In genomic region chr3:81761904-81762565, GRCh38 we compare ENCODE assay signal across 7 cellular contexts. TPM values are rescaled to one million over a fixed set of nuclear protein-coding genes. Genes with fewer than 3 reads are reported as not detected.
A peak's percentile ranks its signal among the peaks of the same experiment; 100 is the strongest.
DNase-seq lines count a peak whose midpoint lies in the region; ATAC-seq and TF ChIP-seq lines count a peak whose summit lies in the region.

No MANE protein-coding gene starts in this region.

- peak overlapping the region; percentile 93 to 98 for H3K27ac Mint-ChIP-seq in T-cell

- H3K9me2 ChIP-seq in GM23248 (ENCODE audit: insufficient read depth) = no peaks in the 10 kb centered on the region

- POLR2A ChIA-PET in T-cell (lab: Charles Lee) = interaction anchor here in 1 of 2 donors (0.5 kb wide), 1 partner anchor 22 kb away, joined by 4 read pairs; no protein-coding TSS in a partner anchor

- peaks cover 47% of the 10 kb centered on the region for H3K4me1 ChIP-seq in GM23248 (ENCODE audit: insufficient read depth)
- peaks cover 6 to 47% (median 15%) of the 10 kb centered on the region in 3 donors for H3K4me1 ChIP-seq in gastroesophageal sphincter
- peaks cover 7% of the 10 kb centered on the region for H3K4me1 ChIP-seq in smooth muscle cell (ENCODE audit: low read depth)

- H3K9me3 Mint-ChIP-seq in T-cell = no peaks in the 10 kb centered on the region

- CTCF ChIA-PET in T-cell (lab: Charles Lee) = interaction anchor here in 1 of 2 donors (1.0 kb wide), 1 partner anchor 9 kb away, joined by 4 read pairs; no protein-coding TSS in a partner anchor

- peak overlapping the region; percentile 95 for H3K9ac ChIP-seq in GM23248
- peak overlapping the region; percentile 99 for H3K9ac ChIP-seq in smooth muscle cell (ENCODE audit: low read depth)

- H3K9me3 ChIP-seq in GM23248 (ENCODE audit: low read depth) = no peaks in the 10 kb centered on the region
- H3K9me3 ChIP-seq in gastroesophageal sphincter = no peaks in the 10 kb centered on the region
- H3K9me3 ChIP-seq in smooth muscle cell (replicated peaks; ENCODE audit: low read depth) = no peaks in the 10 kb centered on the region

- in situ Hi-C loops in GM23248 (cut with MboI) = no loop called here

- TF ChIP-seq CTCF in gastroesophageal sphincter (IDR thresholded peaks at IDR 0.05) (no peak), smooth muscle cell (IDR thresholded peaks at IDR 0.05; ENCODE audit: borderline replicate concordance, insufficient read depth, poor library complexity, severe bottlenecking) (no peak)

- H3K36me3 Mint-ChIP-seq in T-cell = peaks cover 21% of the 10 kb centered on the region

- DNase-seq in GM23248 (peak; percentile 42), T-cell (no peak), smooth muscle cell (lab: John Stamatoyannopoulos, UW; ENCODE audit: unreplicated experiment) (no peak), HK-2 (ENCODE audit: unreplicated experiment) (no peak), posterior cingulate gyrus (no peak)

- H3K27me3 Mint-ChIP-seq in T-cell = no peaks in the 10 kb centered on the region

- H3F3A ChIP-seq in GM23248 (ENCODE audit: insufficient read depth) (peaks cover 61% of the 10 kb centered on the region), smooth muscle cell (ENCODE audit: low read depth) (peaks cover 6% of the 10 kb centered on the region)

- H2AFZ ChIP-seq in GM23248 = peak overlapping the region; percentile 81
- H2AFZ ChIP-seq in smooth muscle cell (ENCODE audit: low read depth) = peak overlapping the region; percentile 93

- peaks cover 10% of the 10 kb centered on the region; the same call in 1 of the 2 replicates for H3K36me3 ChIP-seq in GM23248 (ENCODE audit: low read depth)
- no peaks in the 10 kb centered on the region for H3K36me3 ChIP-seq in gastroesophageal sphincter
- no peaks in the 10 kb centered on the region for H3K36me3 ChIP-seq in smooth muscle cell (ENCODE audit: low read depth)

- H3K4me1 Mint-ChIP-seq in T-cell = peaks cover 21 to 27% (median 25%) of the 10 kb centered on the region in 3 donors

- H3K4me3 Mint-ChIP-seq in T-cell = peak overlapping the region; percentile 90 to 95 (median 94)

- no peak for TF ChIP-seq EP300 in gastroesophageal sphincter (IDR thresholded peaks at IDR 0.05)

- H3K4me2 ChIP-seq in GM23248 (ENCODE audit: unreplicated experiment) (peak overlapping the region; percentile 95), smooth muscle cell (peak overlapping the region; percentile 91)

- TF ChIP-seq POLR2A in gastroesophageal sphincter (IDR thresholded peaks at IDR 0.05) = no peak

- no peak for ATAC-seq in T-cell (replicated peaks in 1 of 4)
- no peak for ATAC-seq in gastroesophageal sphincter
- ATAC-seq in HG03196 (IDR thresholded peaks at IDR 0.05; ENCODE audit: unreplicated experiment) = no peak

- H3K4me3 ChIP-seq in GM23248 (peak overlapping the region; percentile 96), gastroesophageal sphincter (peak overlapping the region; percentile 43 to 63), smooth muscle cell (peak overlapping the region; percentile 89)

- H3K27me3 ChIP-seq in GM23248 (replicated peaks; ENCODE audit: insufficient read depth) (no peaks in the 10 kb centered on the region), gastroesophageal sphincter (no peaks in the 10 kb centered on the region), smooth muscle cell (ENCODE audit: low read depth) (no peaks in the 10 kb centered on the region)

- 9 to 15% methylated on average over 6 of the region's 6 CpGs for WGBS in GM23248 (ENCODE audit: low coverage in 1 of 2, low lambda C conversion rate in 2 of 2, missing lambda C conversion rate in 2 of 2), 2 experiments
- 10 to 14% methylated on average over 6 of the region's 6 CpGs for WGBS in gastroesophageal sphincter (ENCODE audit: low coverage in 1 of 2), 2 donors
- WGBS in smooth muscle cell (ENCODE audit: low lambda C conversion rate) = 54% methylated on average over 6 of the region's 6 CpGs

- H4K20me1 ChIP-seq in GM23248 (ENCODE audit: insufficient read depth) (no peaks in the 10 kb centered on the region), smooth muscle cell (ENCODE audit: low read depth) (no peaks in the 10 kb centered on the region)

- intact Hi-C loops in posterior cingulate gyrus (cut with DNase I) = no loop called here

- H3K79me2 ChIP-seq in GM23248 (ENCODE audit: insufficient read depth) (peaks cover 37% of the 10 kb centered on the region), smooth muscle cell (ENCODE audit: low read depth) (peaks cover 18% of the 10 kb centered on the region)

- H3K27ac ChIP-seq in GM23248 = peak overlapping the region; percentile 99
- H3K27ac ChIP-seq in gastroesophageal sphincter = peak overlapping the region; percentile 90 to 99 (median 98)
- peak overlapping the region; percentile 100 for H3K27ac ChIP-seq in smooth muscle cell (ENCODE audit: low read depth)

RNA-seq across cellular contexts. Expression of gene GBE1, which starts 0.6 kb away (rescaled TPM):
- 164 and 166 TPM in 2 replicates for total RNA-seq in GM23248 (2014; rRNA removed; shearing (Covaris generic))
- polyA plus RNA-seq in GM23248 (2016; fragmentation: Nextera tagmentation; extraction: Ambion mirVana) (130 and 135 TPM in 2 replicates), smooth muscle cell (23.4 and 36.2 TPM in 2 replicates)
- total RNA-seq in T-cell (1 to 10 TPM; 8.1 to 9.2 (median 8.7) TPM), gastroesophageal sphincter (10 to 100 TPM; 23.3 to 59.4 (median 27.2) TPM), smooth muscle cell (50.8 and 52.4 TPM in 2 replicates)
